ENCODE assay signal across 1 cellular context in genomic region chr1:15145327-15145726, GRCh38.
TF ChIP-seq lines count a peak whose summit lies in the region.

No MANE protein-coding gene starts in this region.

TF ChIP-seq in HepG2, 621 proteins besides CTCF, POLR2A, EP300 and RAD21 (continued from another document and continues in another):
- TF ChIP-seq, protein P1, sequence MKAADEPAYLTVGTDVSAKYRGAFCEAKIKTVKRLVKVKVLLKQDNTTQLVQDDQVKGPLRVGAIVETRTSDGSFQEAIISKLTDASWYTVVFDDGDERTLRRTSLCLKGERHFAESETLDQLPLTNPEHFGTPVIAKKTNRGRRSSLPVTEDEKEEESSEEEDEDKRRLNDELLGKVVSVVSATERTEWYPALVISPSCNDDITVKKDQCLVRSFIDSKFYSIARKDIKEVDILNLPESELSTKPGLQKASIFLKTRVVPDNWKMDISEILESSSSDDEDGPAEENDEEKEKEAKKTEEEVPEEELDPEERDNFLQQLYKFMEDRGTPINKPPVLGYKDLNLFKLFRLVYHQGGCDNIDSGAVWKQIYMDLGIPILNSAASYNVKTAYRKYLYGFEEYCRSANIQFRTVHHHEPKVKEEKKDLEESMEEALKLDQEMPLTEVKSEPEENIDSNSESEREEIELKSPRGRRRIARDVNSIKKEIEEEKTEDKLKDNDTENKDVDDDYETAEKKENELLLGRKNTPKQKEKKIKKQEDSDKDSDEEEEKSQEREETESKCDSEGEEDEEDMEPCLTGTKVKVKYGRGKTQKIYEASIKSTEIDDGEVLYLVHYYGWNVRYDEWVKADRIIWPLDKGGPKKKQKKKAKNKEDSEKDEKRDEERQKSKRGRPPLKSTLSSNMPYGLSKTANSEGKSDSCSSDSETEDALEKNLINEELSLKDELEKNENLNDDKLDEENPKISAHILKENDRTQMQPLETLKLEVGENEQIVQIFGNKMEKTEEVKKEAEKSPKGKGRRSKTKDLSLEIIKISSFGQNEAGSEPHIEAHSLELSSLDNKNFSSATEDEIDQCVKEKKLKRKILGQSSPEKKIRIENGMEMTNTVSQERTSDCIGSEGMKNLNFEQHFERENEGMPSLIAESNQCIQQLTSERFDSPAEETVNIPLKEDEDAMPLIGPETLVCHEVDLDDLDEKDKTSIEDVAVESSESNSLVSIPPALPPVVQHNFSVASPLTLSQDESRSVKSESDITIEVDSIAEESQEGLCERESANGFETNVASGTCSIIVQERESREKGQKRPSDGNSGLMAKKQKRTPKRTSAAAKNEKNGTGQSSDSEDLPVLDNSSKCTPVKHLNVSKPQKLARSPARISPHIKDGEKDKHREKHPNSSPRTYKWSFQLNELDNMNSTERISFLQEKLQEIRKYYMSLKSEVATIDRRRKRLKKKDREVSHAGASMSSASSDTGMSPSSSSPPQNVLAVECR (CRISPR knock-in tag; IDR thresholded peaks at IDR 0.05; ENCODE audit: borderline replicate concordance), result peak; percentile 75; the same call in 1 of the 2 replicates
- TF ChIP-seq POLR2AphosphoS5 (IDR thresholded peaks at IDR 0.05; ENCODE audit: low read depth, low read length), result no peak; the same call in 1 of the 2 replicates
- no peak for TF ChIP-seq IKZF4 (CRISPR knock-in tag; IDR thresholded peaks at IDR 0.05; ENCODE audit: borderline replicate concordance, low read depth, not compliant biosample characterization)
- TF ChIP-seq RORA (CRISPR knock-in tag; IDR thresholded peaks at IDR 0.05), result no peak
- TF ChIP-seq, protein P2, sequence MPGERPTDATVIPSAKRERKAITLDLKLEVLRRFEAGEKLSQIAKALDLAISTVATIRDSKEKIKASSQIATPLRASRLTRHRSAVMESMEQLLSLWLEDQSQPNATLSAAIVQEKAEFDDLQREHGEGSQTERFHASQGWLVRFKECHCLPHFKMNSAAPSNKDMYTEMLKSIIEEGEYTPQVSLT (CRISPR knock-in tag; IDR thresholded peaks at IDR 0.05; ENCODE audit: borderline replicate concordance, low read depth), result no peak
- no peak for TF ChIP-seq ZFP82 (CRISPR knock-in tag; IDR thresholded peaks at IDR 0.05; ENCODE audit: borderline replicate concordance)
- no peak for TF ChIP-seq BRCA1 (CRISPR knock-in tag; IDR thresholded peaks at IDR 0.05)
- TF ChIP-seq SMAD1 (CRISPR knock-in tag; IDR thresholded peaks at IDR 0.05; ENCODE audit: borderline replicate concordance, low read depth), result no peak
- no peak for TF ChIP-seq TOPORS (CRISPR knock-in tag; IDR thresholded peaks at IDR 0.05)
- no peak for TF ChIP-seq ZNF674 (CRISPR knock-in tag; IDR thresholded peaks at IDR 0.05; ENCODE audit: low read depth)
- TF ChIP-seq DPF2 (CRISPR knock-in tag; IDR thresholded peaks at IDR 0.05; ENCODE audit: borderline replicate concordance, low read depth), result peak; percentile 84
- no peak for TF ChIP-seq HOXA7 (CRISPR knock-in tag; IDR thresholded peaks at IDR 0.05)
- peak; percentile 43; the same call in 1 of the 2 replicates for TF ChIP-seq SP5 (CRISPR knock-in tag; IDR thresholded peaks at IDR 0.05; ENCODE audit: borderline replicate concordance, low read depth)
- TF ChIP-seq ZKSCAN1 (IDR thresholded peaks at IDR 0.05; ENCODE audit: low read length), result no peak
- TF ChIP-seq TEAD3 (CRISPR knock-in tag; optimal IDR thresholded peaks at IDR 0.05; ENCODE audit: borderline replicate concordance), result peak; percentile 73
- TF ChIP-seq ZNF263 (CRISPR knock-in tag; IDR thresholded peaks at IDR 0.05), result no peak
- no peak for TF ChIP-seq ZNF816 (CRISPR knock-in tag; IDR thresholded peaks at IDR 0.05; ENCODE audit: borderline replicate concordance)
- no peak for TF ChIP-seq ETV6 (CRISPR knock-in tag; conservative IDR thresholded peaks at IDR 0.05)
- TF ChIP-seq SUZ12 (IDR thresholded peaks at IDR 0.05; ENCODE audit: low read depth, low read length), result no peak
- no peak for TF ChIP-seq ESRRA (CRISPR knock-in tag; IDR thresholded peaks at IDR 0.05; ENCODE audit: low read depth)
- no peak for TF ChIP-seq ZNF652 (CRISPR knock-in tag; IDR thresholded peaks at IDR 0.05; ENCODE audit: borderline replicate concordance, low read depth)
- peak; percentile 91 for TF ChIP-seq RARA (CRISPR knock-in tag; IDR thresholded peaks at IDR 0.05)
- TF ChIP-seq ZNF800 (CRISPR knock-in tag; IDR thresholded peaks at IDR 0.05), result no peak
- no peak for TF ChIP-seq PAF1 (CRISPR knock-in tag; IDR thresholded peaks at IDR 0.05)
- TF ChIP-seq MTA3 (CRISPR knock-in tag; IDR thresholded peaks at IDR 0.05), result no peak
- TF ChIP-seq HDAC1 (CRISPR knock-in tag; IDR thresholded peaks at IDR 0.05), result peak; percentile 77
- TF ChIP-seq HOXA3 (CRISPR knock-in tag; IDR thresholded peaks at IDR 0.05), result 0 out of 2 replicates have a peak, but pooled peaks have one; percentile 51
- TF ChIP-seq LCORL (IDR thresholded peaks at IDR 0.05), result 0 out of 2 replicates have a peak, but pooled peaks have one; percentile 21
- peak; percentile 93 for TF ChIP-seq LCORL (CRISPR knock-in tag; IDR thresholded peaks at IDR 0.05)
- no peak for TF ChIP-seq HNRNPH1 (optimal IDR thresholded peaks at IDR 0.05; ENCODE audit: low read depth, low read length)
- 0 out of 2 replicates have a peak, but pooled peaks have one; percentile 45 for TF ChIP-seq ZSCAN25 (CRISPR knock-in tag; IDR thresholded peaks at IDR 0.05)
- TF ChIP-seq, protein P3, sequence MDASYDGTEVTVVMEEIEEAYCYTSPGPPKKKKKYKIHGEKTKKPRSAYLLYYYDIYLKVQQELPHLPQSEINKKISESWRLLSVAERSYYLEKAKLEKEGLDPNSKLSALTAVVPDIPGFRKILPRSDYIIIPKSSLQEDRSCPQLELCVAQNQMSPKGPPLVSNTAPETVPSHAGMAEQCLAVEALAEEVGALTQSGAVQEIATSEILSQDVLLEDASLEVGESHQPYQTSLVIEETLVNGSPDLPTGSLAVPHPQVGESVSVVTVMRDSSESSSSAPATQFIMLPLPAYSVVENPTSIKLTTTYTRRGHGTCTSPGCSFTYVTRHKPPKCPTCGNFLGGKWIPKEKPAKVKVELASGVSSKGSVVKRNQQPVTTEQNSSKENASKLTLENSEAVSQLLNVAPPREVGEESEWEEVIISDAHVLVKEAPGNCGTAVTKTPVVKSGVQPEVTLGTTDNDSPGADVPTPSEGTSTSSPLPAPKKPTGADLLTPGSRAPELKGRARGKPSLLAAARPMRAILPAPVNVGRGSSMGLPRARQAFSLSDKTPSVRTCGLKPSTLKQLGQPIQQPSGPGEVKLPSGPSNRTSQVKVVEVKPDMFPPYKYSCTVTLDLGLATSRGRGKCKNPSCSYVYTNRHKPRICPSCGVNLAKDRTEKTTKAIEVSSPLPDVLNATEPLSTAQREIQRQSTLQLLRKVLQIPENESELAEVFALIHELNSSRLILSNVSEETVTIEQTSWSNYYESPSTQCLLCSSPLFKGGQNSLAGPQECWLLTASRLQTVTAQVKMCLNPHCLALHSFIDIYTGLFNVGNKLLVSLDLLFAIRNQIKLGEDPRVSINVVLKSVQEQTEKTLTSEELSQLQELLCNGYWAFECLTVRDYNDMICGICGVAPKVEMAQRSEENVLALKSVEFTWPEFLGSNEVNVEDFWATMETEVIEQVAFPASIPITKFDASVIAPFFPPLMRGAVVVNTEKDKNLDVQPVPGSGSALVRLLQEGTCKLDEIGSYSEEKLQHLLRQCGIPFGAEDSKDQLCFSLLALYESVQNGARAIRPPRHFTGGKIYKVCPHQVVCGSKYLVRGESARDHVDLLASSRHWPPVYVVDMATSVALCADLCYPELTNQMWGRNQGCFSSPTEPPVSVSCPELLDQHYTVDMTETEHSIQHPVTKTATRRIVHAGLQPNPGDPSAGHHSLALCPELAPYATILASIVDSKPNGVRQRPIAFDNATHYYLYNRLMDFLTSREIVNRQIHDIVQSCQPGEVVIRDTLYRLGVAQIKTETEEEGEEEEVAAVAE (CRISPR knock-in tag; IDR thresholded peaks at IDR 0.05; ENCODE audit: borderline replicate concordance), result peak; percentile 88
- no peak for TF ChIP-seq FIP1L1 (IDR thresholded peaks at IDR 0.05; ENCODE audit: borderline replicate concordance, insufficient read depth, low read depth, low read length)
- peak; percentile 47; the same call in 1 of the 2 replicates for TF ChIP-seq NR2F6 (IDR thresholded peaks at IDR 0.05)
- TF ChIP-seq NR2F6 (CRISPR knock-in tag; IDR thresholded peaks at IDR 0.05), result peak; percentile 79
- TF ChIP-seq, protein P4, sequence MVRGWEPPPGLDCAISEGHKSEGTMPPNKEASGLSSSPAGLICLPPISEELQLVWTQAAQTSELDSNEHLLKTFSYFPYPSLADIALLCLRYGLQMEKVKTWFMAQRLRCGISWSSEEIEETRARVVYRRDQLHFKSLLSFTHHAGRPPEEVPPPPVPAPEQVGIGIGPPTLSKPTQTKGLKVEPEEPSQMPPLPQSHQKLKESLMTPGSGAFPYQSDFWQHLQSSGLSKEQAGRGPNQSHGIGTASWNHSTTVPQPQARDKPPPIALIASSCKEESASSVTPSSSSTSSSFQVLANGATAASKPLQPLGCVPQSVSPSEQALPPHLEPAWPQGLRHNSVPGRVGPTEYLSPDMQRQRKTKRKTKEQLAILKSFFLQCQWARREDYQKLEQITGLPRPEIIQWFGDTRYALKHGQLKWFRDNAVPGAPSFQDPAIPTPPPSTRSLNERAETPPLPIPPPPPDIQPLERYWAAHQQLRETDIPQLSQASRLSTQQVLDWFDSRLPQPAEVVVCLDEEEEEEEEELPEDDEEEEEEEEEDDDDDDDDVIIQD (CRISPR knock-in tag; IDR thresholded peaks at IDR 0.05; ENCODE audit: low read depth), result peak; percentile 67; the same call in 1 of the 2 replicates
- peak; percentile 96 for TF ChIP-seq SOX5 (CRISPR knock-in tag; IDR thresholded peaks at IDR 0.05; ENCODE audit: borderline replicate concordance)
- no peak for TF ChIP-seq SP140L (CRISPR knock-in tag; IDR thresholded peaks at IDR 0.05; ENCODE audit: borderline replicate concordance)
- TF ChIP-seq ZNF577 (CRISPR knock-in tag; IDR thresholded peaks at IDR 0.05; ENCODE audit: borderline replicate concordance, low read depth), result no peak
- no peak for TF ChIP-seq ZNF770 (CRISPR knock-in tag; IDR thresholded peaks at IDR 0.05)
- TF ChIP-seq HOXD1 (CRISPR knock-in tag; IDR thresholded peaks at IDR 0.05), result no peak
- no peak for TF ChIP-seq ZNF343 (CRISPR knock-in tag; IDR thresholded peaks at IDR 0.05)
- no peak for TF ChIP-seq ZNF672 (CRISPR knock-in tag; IDR thresholded peaks at IDR 0.05)
- TF ChIP-seq CREM (IDR thresholded peaks at IDR 0.05), result peak; percentile 82
- no peak for TF ChIP-seq CREM (CRISPR knock-in tag; IDR thresholded peaks at IDR 0.05)
- TF ChIP-seq ARHGAP35 (CRISPR knock-in tag; IDR thresholded peaks at IDR 0.05; ENCODE audit: borderline replicate concordance), result no peak
- peak; percentile 53; the same call in 1 of the 2 replicates for TF ChIP-seq ZNF331 (CRISPR knock-in tag; IDR thresholded peaks at IDR 0.05)
- TF ChIP-seq, protein P5, sequence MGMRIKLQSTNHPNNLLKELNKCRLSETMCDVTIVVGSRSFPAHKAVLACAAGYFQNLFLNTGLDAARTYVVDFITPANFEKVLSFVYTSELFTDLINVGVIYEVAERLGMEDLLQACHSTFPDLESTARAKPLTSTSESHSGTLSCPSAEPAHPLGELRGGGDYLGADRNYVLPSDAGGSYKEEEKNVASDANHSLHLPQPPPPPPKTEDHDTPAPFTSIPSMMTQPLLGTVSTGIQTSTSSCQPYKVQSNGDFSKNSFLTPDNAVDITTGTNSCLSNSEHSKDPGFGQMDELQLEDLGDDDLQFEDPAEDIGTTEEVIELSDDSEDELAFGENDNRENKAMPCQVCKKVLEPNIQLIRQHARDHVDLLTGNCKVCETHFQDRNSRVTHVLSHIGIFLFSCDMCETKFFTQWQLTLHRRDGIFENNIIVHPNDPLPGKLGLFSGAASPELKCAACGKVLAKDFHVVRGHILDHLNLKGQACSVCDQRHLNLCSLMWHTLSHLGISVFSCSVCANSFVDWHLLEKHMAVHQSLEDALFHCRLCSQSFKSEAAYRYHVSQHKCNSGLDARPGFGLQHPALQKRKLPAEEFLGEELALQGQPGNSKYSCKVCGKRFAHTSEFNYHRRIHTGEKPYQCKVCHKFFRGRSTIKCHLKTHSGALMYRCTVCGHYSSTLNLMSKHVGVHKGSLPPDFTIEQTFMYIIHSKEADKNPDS (CRISPR knock-in tag; IDR thresholded peaks at IDR 0.05), result no peak
- no peak for TF ChIP-seq ZNF598 (CRISPR knock-in tag; IDR thresholded peaks at IDR 0.05; ENCODE audit: borderline replicate concordance)
- TF ChIP-seq ZNF431 (CRISPR knock-in tag; IDR thresholded peaks at IDR 0.05; ENCODE audit: borderline replicate concordance, low read depth), result no peak
- no peak for TF ChIP-seq CAMTA2 (CRISPR knock-in tag; IDR thresholded peaks at IDR 0.05; ENCODE audit: borderline replicate concordance)
